1 cellular context compared by ENCODE assay signal in the genomic region with DNA sequence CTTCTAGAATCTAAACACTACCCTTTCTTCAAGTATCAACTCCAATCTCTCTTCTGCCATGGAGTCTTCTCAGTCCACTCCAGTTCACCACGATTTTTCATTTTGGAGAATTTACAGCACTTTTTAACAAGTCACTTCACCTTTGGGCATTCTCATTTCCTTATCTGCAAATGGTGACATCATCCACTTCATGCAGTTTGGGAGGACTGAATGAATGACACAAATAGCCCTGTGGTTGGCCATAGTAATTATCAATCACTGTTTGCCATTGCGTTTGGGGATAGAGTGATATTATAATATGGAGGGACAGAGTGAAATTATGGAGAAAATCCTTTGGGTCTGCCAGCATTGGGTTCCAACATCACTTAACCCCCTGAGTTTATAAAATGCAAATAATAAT.
TF ChIP-seq lines count a peak whose summit lies in the region.

No MANE protein-coding gene starts in this region.

TF ChIP-seq in HepG2, 621 proteins besides CTCF, POLR2A, EP300 and RAD21:
- TF ChIP-seq CREB1 (IDR thresholded peaks at IDR 0.05): peak; percentile 14; the same call in 1 of the 2 replicates
- no peak for TF ChIP-seq CREB1 (CRISPR knock-in tag; IDR thresholded peaks at IDR 0.05)
- no peak for TF ChIP-seq ZNF850 (CRISPR knock-in tag; conservative IDR thresholded peaks at IDR 0.05)
- TF ChIP-seq ATF7 (IDR thresholded peaks at IDR 0.05): peak; percentile 91
- TF ChIP-seq ATF7 (CRISPR knock-in tag; IDR thresholded peaks at IDR 0.05): no peak
- TF ChIP-seq, protein P1, sequence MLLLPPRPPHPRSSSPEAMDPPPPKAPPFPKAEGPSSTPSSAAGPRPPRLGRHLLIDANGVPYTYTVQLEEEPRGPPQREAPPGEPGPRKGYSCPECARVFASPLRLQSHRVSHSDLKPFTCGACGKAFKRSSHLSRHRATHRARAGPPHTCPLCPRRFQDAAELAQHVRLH (CRISPR knock-in tag; IDR thresholded peaks at IDR 0.05; ENCODE audit: borderline replicate concordance, low read depth): no peak
- no peak for TF ChIP-seq SNRNP70 (IDR thresholded peaks at IDR 0.05; ENCODE audit: low read depth, low read length)
- TF ChIP-seq SMAD3 (CRISPR knock-in tag; IDR thresholded peaks at IDR 0.05): no peak
- no peak for TF ChIP-seq HMG20B (CRISPR knock-in tag; conservative IDR thresholded peaks at IDR 0.05)
- TF ChIP-seq, protein P2, sequence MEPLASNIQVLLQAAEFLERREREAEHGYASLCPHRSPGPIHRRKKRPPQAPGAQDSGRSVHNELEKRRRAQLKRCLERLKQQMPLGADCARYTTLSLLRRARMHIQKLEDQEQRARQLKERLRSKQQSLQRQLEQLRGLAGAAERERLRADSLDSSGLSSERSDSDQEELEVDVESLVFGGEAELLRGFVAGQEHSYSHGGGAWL (CRISPR knock-in tag; IDR thresholded peaks at IDR 0.05): no peak
- no peak for TF ChIP-seq ZC3H13 (CRISPR knock-in tag; IDR thresholded peaks at IDR 0.05)
